Comparison of ENCODE assay signal across 9 cellular contexts in genomic region chr3:158105124-158105709, GRCh38. TPM values are rescaled to one million over a fixed set of nuclear protein-coding genes. Genes with fewer than 3 reads are reported as not detected.
DNase-seq lines count a peak whose midpoint lies in the region; ATAC-seq and TF ChIP-seq lines count a peak whose summit lies in the region.
"Had no signal": no experiment of that assay in that cellular context is flagged by ENCODE, and none has a peak within 500 bp of the region (broad histone marks: within the 10 kb centered on the region; RNA-seq: fewer than 3 reads in every experiment).

No MANE protein-coding gene starts in this region.

- H3K27ac Mint-ChIP-seq in activated naive CD4-positive, alpha-beta T cell treated with anti-CD3 and anti-CD28 coated beads, Interleukin-2, amount 50 U/mL, for 24 hours: no peak overlapping the region
- H3K27ac Mint-ChIP-seq in activated naive CD4-positive, alpha-beta T cell treated with anti-CD3 and anti-CD28 coated beads, Interleukin-2, amount 50 U/mL, for 72 hours: no peak overlapping the region
- H3K27ac Mint-ChIP-seq in T-cell: no peak overlapping the region

- no peak for DNase-seq in activated naive CD4-positive, alpha-beta T cell treated with anti-CD3 and anti-CD28 coated beads, Interleukin-2, amount 50 U/mL, for 72 hours (ENCODE audit: low spot score in 2 of 2)
- DNase-seq in T-cell (peak in 1 of 34 experiments; percentile 13), PC-3 (no peak), hypothalamus (lab: John Stamatoyannopoulos, UW) (no peak)

- no TSS peak for BruUV-seq in PC-3 (replicated peaks; lab: Mats Ljungman, UMichigan)

- H3K4me1 Mint-ChIP-seq in activated naive CD4-positive, alpha-beta T cell treated with anti-CD3 and anti-CD28 coated beads, Interleukin-2, amount 50 U/mL, for 24 hours: peaks cover 45% of the 10 kb centered on the region
- peaks cover 44 to 57% (median 49%) of the 10 kb centered on the region in 3 donors for H3K4me1 Mint-ChIP-seq in T-cell

- H3K9me3 ChIP-seq in gastroesophageal sphincter (no peaks in the 10 kb centered on the region), skeletal muscle tissue (ENCODE audit: control insufficient read depth in 3 of 3, low read length in 3 of 3) (no peaks in the 10 kb centered on the region), PC-3 (ENCODE audit: low read length) (no peaks in the 10 kb centered on the region)

- H3F3A ChIP-seq in PC-3 (ENCODE audit: low read length, unreplicated experiment): no peaks in the 10 kb centered on the region

- H3K9ac ChIP-seq in skeletal muscle tissue (ENCODE audit: low read depth in 1 of 3, low read length in 3 of 3) (peak overlapping the region in 1 of 3 donors; percentile 57), PC-3 (ENCODE audit: low read length) (no peak overlapping the region)

- H3K4me1 ChIP-seq in gastroesophageal sphincter (peaks cover 0 to 54% (median 22%) of the 10 kb centered on the region in 3 donors), skeletal muscle tissue (ENCODE audit: control insufficient read depth in 3 of 3, insufficient read depth in 3 of 3, low read length in 3 of 3) (peaks cover 15 to 27% (median 25%) of the 10 kb centered on the region in 3 donors), PC-3 (ENCODE audit: insufficient read depth, low read length) (no peaks in the 10 kb centered on the region)

- CTCF ChIA-PET in T-cell (lab: Charles Lee) (no interaction called here), PC-3 (lab: Charles Lee) (no interaction called here)

- H3K4me3 ChIP-seq in gastroesophageal sphincter (peak overlapping the region; percentile 16 to 51), skeletal muscle tissue (ENCODE audit: low read length in 3 of 3) (peak overlapping the region; percentile 62 to 67 (median 66)), PC-3 (ENCODE audit: low read length) (no peak overlapping the region)

- H3K27ac ChIP-seq in gastroesophageal sphincter (peak overlapping the region in 1 of 4 donors; percentile 3), skeletal muscle tissue (ENCODE audit: low read depth, low read length) (no peak overlapping the region), PC-3 (ENCODE audit: low read length) (no peak overlapping the region)

- peaks cover 10% of the 10 kb centered on the region for H3K9me3 Mint-ChIP-seq in activated naive CD4-positive, alpha-beta T cell treated with anti-CD3 and anti-CD28 coated beads, Interleukin-2, amount 50 U/mL, for 24 hours
- peaks cover 0 to 3% of the 10 kb centered on the region in 2 donors for H3K9me3 Mint-ChIP-seq in activated naive CD4-positive, alpha-beta T cell treated with anti-CD3 and anti-CD28 coated beads, Interleukin-2, amount 50 U/mL, for 72 hours
- H3K9me3 Mint-ChIP-seq in T-cell: peaks cover 0 to 4% (median 0%) of the 10 kb centered on the region in 3 donors

- H3K36me3 Mint-ChIP-seq in activated naive CD4-positive, alpha-beta T cell treated with anti-CD3 and anti-CD28 coated beads, Interleukin-2, amount 50 U/mL, for 24 hours: peaks cover 5% of the 10 kb centered on the region
- peaks cover 7 to 34% of the 10 kb centered on the region in 2 donors for H3K36me3 Mint-ChIP-seq in activated naive CD4-positive, alpha-beta T cell treated with anti-CD3 and anti-CD28 coated beads, Interleukin-2, amount 50 U/mL, for 72 hours
- no peaks in the 10 kb centered on the region for H3K36me3 Mint-ChIP-seq in T-cell

- POLR2A ChIA-PET in T-cell (lab: Charles Lee): no interaction called here
- POLR2A ChIA-PET in PC-3 (lab: Charles Lee; ENCODE audit: unreplicated experiment): interaction anchor here (0.7 kb wide), 1 partner anchor 487 kb away, joined by 7 read pairs; no protein-coding TSS in a partner anchor

- no peaks in the 10 kb centered on the region for H3K9me2 ChIP-seq in PC-3 (replicated peaks; ENCODE audit: low read length)

- H3K36me3 ChIP-seq in gastroesophageal sphincter (no peaks in the 10 kb centered on the region), skeletal muscle tissue (ENCODE audit: control insufficient read depth in 3 of 3, insufficient read depth in 3 of 3, low read length in 3 of 3) (no peaks in the 10 kb centered on the region), PC-3 (ENCODE audit: low read depth, low read length) (no peaks in the 10 kb centered on the region)

- intact Hi-C loops in PC-3 (cut with micrococcal nuclease): loop anchor here (5.0 kb wide), 1 partner anchor 107 kb away; no protein-coding TSS in a partner anchor

- H3K27me3 Mint-ChIP-seq in activated naive CD4-positive, alpha-beta T cell treated with anti-CD3 and anti-CD28 coated beads, Interleukin-2, amount 50 U/mL, for 24 hours: peaks cover 67% of the 10 kb centered on the region
- H3K27me3 Mint-ChIP-seq in T-cell: peaks cover 76 to 82% of the 10 kb centered on the region in 2 donors

- H4K20me1 ChIP-seq in PC-3 (ENCODE audit: low read length): no peaks in the 10 kb centered on the region

- peak overlapping the region; percentile 15 for H3K4me3 Mint-ChIP-seq in activated naive CD4-positive, alpha-beta T cell treated with anti-CD3 and anti-CD28 coated beads, Interleukin-2, amount 50 U/mL, for 24 hours
- H3K4me3 Mint-ChIP-seq in T-cell: peak overlapping the region; percentile 28 to 86 (median 57)

- TF ChIP-seq EP300 in gastroesophageal sphincter (IDR thresholded peaks at IDR 0.05): no peak

- no peaks in the 10 kb centered on the region for H3K79me2 ChIP-seq in PC-3 (ENCODE audit: low read length)

- ATAC-seq in activated naive CD4-positive, alpha-beta T cell treated with anti-CD3 and anti-CD28 coated beads, Interleukin-2, amount 50 U/mL, for 72 hours: no peak
- no peak for ATAC-seq in T-cell (replicated peaks in 1 of 4)
- ATAC-seq in gastroesophageal sphincter: peak; percentile 27
- ATAC-seq in PC-3: no peak
- ATAC-seq in GM18861 (IDR thresholded peaks at IDR 0.05; ENCODE audit: unreplicated experiment): no peak

- TF ChIP-seq CTCF in gastroesophageal sphincter (IDR thresholded peaks at IDR 0.05): no peak
- no peak for TF ChIP-seq CTCF in PC-3 (conservative IDR thresholded peaks at IDR 0.05; ENCODE audit: low read depth, low read length)

- no peak overlapping the region for H2AFZ ChIP-seq in PC-3 (ENCODE audit: low read length)

- WGBS in gastroesophageal sphincter (ENCODE audit: low coverage in 1 of 2), 2 donors: 0% methylated on average over 1 of the region's 39 CpGs; no CpG with 5 or more reads in 1 of the 2 donors

- peaks cover 91% of the 10 kb centered on the region for H3K27me3 ChIP-seq in gastroesophageal sphincter
- H3K27me3 ChIP-seq in skeletal muscle tissue (ENCODE audit: control insufficient read depth in 3 of 3, insufficient read depth in 3 of 3, low read length in 3 of 3): peaks cover 55 to 82% (median 71%) of the 10 kb centered on the region in 3 donors
- peaks cover 4% of the 10 kb centered on the region; the same call in 1 of the 2 replicates for H3K27me3 ChIP-seq in PC-3 (ENCODE audit: low read length)

- H3K4me2 ChIP-seq in PC-3 (ENCODE audit: low read length): no peak overlapping the region

- TF ChIP-seq POLR2A in gastroesophageal sphincter (IDR thresholded peaks at IDR 0.05): no peak

RNA-seq across cellular contexts. Expression of gene SHOX2, which starts 1.0 kb away (rescaled TPM):
- not detected for total RNA-seq in activated naive CD4-positive, alpha-beta T cell treated with anti-CD3 and anti-CD28 coated beads, Interleukin-2, amount 50 U/mL, for 72 hours
- not detected for total RNA-seq in T-cell
- total RNA-seq in gastroesophageal sphincter: 1 to 10 TPM in 1 of 4 donors, under 1 TPM in 3; 0.10 to 3.2 (median 0.35) TPM
- total RNA-seq in skeletal muscle tissue: 6.8 TPM
- total RNA-seq in PC-3 (2014; rRNA removed): 0.04 TPM in 1 of 2 replicates, not detected in the other
- total RNA-seq: frontal cortex had no signal

RNA-seq across cellular contexts. Expression of gene RSRC1, which starts 4.7 kb away (rescaled TPM):
- 10 to 100 TPM; 25.1 to 47.3 TPM for total RNA-seq in activated naive CD4-positive, alpha-beta T cell treated with anti-CD3 and anti-CD28 coated beads, Interleukin-2, amount 50 U/mL, for 72 hours
- total RNA-seq in T-cell (10 to 100 TPM; 29.9 to 35.0 (median 31.1) TPM), gastroesophageal sphincter (10 to 100 TPM; 40.6 to 66.0 (median 43.9) TPM), skeletal muscle tissue (33.4 TPM), PC-3 (2014; rRNA removed) (39.5 and 42.8 TPM in 2 replicates)
